Comparison of ENCODE assay signal across 1 cellular context in genomic region chr2:85561280-85562212, GRCh38.
TF ChIP-seq lines count a peak whose summit lies in the region.

Gene GGCX (minus strand): TSS chr2:85561493. CDS start chr2:85561428, 65 bp downstream.

TF ChIP-seq in HepG2, 621 proteins besides CTCF, POLR2A, EP300 and RAD21 (continued from another document):
- TF ChIP-seq ARNT2 (CRISPR knock-in tag; IDR thresholded peaks at IDR 0.05; ENCODE audit: low read depth) (peak; percentile 62), SSRP1 (CRISPR knock-in tag; IDR thresholded peaks at IDR 0.05) (peak; percentile 58; the same call in 1 of the 2 replicates), ZNF331 (CRISPR knock-in tag; IDR thresholded peaks at IDR 0.05) (peak; percentile 67; the same call in 1 of the 2 replicates), SIX1 (CRISPR knock-in tag; IDR thresholded peaks at IDR 0.05; ENCODE audit: borderline replicate concordance) (no peak), PLRG1 (conservative IDR thresholded peaks at IDR 0.05) (no peak)
